Comparison of ENCODE assay signal across 1 cellular context in the genomic region with DNA sequence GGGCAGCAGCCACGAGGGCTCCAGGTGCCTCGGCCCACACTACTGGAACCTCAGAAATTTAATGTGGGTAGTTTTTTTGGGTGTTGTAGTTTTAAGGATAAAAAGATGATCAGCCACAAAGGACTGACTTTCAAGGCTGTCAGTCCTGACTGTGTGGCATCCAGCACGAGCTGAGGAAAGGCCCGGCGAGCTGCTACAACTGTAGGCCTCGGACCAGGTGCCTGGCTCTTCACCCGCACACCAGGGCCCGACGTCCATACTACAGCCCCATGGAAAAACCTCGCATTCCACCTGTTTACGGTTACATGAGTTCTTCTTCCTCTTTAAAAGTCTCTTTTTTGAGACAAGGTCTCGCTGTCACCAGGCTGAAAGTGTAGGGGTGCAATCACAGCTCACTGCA.
TF ChIP-seq lines count a peak whose summit lies in the region.

No MANE protein-coding gene starts in this region.

TF ChIP-seq in GM12878, 131 proteins besides CTCF, POLR2A, EP300 and RAD21:
- TF ChIP-seq, protein P1, sequence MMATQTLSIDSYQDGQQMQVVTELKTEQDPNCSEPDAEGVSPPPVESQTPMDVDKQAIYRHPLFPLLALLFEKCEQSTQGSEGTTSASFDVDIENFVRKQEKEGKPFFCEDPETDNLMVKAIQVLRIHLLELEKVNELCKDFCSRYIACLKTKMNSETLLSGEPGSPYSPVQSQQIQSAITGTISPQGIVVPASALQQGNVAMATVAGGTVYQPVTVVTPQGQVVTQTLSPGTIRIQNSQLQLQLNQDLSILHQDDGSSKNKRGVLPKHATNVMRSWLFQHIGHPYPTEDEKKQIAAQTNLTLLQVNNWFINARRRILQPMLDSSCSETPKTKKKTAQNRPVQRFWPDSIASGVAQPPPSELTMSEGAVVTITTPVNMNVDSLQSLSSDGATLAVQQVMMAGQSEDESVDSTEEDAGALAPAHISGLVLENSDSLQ (IDR thresholded peaks at IDR 0.05) = no peak
- TF ChIP-seq ZNF384 (IDR thresholded peaks at IDR 0.05; ENCODE audit: borderline replicate concordance, low read depth, low read length) = no peak
- no peak for TF ChIP-seq NR2C2 (IDR thresholded peaks at IDR 0.05; ENCODE audit: borderline replicate concordance, control insufficient read depth, insufficient read length, low read depth)
- TF ChIP-seq, protein P2, sequence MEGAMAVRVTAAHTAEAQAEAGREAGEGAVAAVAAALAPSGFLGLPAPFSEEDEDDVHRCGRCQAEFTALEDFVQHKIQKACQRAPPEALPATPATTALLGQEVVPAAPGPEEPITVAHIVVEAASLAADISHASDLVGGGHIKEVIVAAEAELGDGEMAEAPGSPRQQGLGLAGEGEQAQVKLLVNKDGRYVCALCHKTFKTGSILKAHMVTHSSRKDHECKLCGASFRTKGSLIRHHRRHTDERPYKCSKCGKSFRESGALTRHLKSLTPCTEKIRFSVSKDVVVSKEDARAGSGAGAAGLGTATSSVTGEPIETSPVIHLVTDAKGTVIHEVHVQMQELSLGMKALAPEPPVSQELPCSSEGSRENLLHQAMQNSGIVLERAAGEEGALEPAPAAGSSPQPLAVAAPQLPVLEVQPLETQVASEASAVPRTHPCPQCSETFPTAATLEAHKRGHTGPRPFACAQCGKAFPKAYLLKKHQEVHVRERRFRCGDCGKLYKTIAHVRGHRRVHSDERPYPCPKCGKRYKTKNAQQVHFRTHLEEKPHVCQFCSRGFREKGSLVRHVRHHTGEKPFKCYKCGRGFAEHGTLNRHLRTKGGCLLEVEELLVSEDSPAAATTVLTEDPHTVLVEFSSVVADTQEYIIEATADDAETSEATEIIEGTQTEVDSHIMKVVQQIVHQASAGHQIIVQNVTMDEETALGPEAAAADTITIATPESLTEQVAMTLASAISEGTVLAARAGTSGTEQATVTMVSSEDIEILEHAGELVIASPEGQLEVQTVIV (IDR thresholded peaks at IDR 0.05; ENCODE audit: borderline replicate concordance, partially characterized antibody) = no peak
- TF ChIP-seq, protein P3, sequence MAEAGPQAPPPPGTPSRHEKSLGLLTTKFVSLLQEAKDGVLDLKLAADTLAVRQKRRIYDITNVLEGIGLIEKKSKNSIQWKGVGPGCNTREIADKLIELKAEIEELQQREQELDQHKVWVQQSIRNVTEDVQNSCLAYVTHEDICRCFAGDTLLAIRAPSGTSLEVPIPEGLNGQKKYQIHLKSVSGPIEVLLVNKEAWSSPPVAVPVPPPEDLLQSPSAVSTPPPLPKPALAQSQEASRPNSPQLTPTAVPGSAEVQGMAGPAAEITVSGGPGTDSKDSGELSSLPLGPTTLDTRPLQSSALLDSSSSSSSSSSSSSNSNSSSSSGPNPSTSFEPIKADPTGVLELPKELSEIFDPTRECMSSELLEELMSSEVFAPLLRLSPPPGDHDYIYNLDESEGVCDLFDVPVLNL (IDR thresholded peaks at IDR 0.05; ENCODE audit: low read depth, low read length) = no peak
- TF ChIP-seq WRNIP1 (IDR thresholded peaks at IDR 0.05; ENCODE audit: borderline replicate concordance, low read depth, low read length) = no peak
- no peak for TF ChIP-seq IKZF2 (IDR thresholded peaks at IDR 0.05)
- TF ChIP-seq ZBED1 (IDR thresholded peaks at IDR 0.05; ENCODE audit: borderline replicate concordance) = no peak
- no peak for TF ChIP-seq POLR2AphosphoS2 (IDR thresholded peaks at IDR 0.05; ENCODE audit: low read depth, low read length)
